In the genomic region with DNA sequence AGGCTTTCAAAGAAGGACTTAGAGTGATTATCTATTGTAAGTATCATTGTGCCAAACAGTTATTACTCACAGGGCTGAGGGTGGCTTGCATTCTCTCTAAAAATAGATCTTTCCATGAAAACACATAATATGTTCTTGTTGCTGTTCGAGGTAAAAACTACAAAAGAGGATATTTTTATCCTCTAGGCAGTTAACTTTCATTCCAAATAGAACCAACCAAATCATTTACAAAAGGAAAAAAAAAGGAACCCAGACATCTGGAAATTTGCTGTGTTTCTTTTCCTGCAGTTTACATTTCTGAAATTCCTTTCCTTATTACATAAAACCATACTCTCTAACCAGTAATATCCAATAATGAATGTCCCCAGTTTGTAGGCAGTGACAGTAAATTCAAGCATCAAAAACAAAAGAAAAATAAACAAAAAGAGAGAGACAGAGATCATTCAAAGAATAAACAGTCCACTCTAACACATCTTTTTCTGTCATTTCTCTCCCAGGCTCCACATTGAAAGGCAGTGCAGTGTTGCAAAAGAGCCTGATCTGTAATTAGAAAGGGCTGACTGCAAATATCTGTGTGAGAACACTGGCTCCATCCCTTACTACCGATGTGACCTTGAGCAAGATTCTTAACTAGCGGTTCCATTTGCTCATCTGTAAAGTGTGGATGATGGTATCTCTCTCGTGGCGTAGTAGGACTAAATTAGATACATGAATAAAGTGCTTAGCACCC, we compare ENCODE assay signal across 8 cellular contexts. TPM values are rescaled to one million over a fixed set of nuclear protein-coding genes. Genes with fewer than 3 reads are reported as not detected.
DNase-seq lines count a peak whose midpoint lies in the region; ATAC-seq lines count a peak whose summit lies in the region.

No MANE protein-coding gene starts in this region.

- peak overlapping the region; percentile 7 for H3K4me3 ChIP-seq in skeletal muscle satellite cell (ENCODE audit: low read length)

- H3K27me3 ChIP-seq in skeletal muscle satellite cell (ENCODE audit: control insufficient read depth, insufficient read depth, low read length): peaks cover 4% of the 10 kb centered on the region

- DNase-seq in fibroblast of gingiva (ENCODE audit: low read depth) (peak; percentile 78), SKM-1 (lab: John Stamatoyannopoulos, UW; ENCODE audit: unreplicated experiment) (no peak), A172 (ENCODE audit: low spot score) (no peak), DMS114 treated with DMSO at 0.1 percent for 48 hours (lab: John Stamatoyannopoulos, UW; ENCODE audit: unreplicated experiment) (no peak)
- no peak for DNase-seq in activated T-cell treated with anti-CD3 and anti-CD28 coated beads, Interleukin-2, amount 50 U/mL, for 1 hour

- peak overlapping the region; percentile 67 for H3K4me2 ChIP-seq in skeletal muscle satellite cell (ENCODE audit: low read length)

- peak; percentile 21 for ATAC-seq in GM21381 (IDR thresholded peaks at IDR 0.05; ENCODE audit: unreplicated experiment)
- peak; percentile 24 for ATAC-seq in HG03571 (IDR thresholded peaks at IDR 0.05; ENCODE audit: unreplicated experiment)

- no peaks in the 10 kb centered on the region for H3K36me3 ChIP-seq in skeletal muscle satellite cell (ENCODE audit: insufficient read depth, low read length)

- H3K9me3 ChIP-seq in skeletal muscle satellite cell (replicated peaks; ENCODE audit: low read length): no peaks in the 10 kb centered on the region

- peak overlapping the region; percentile 45 for H3K9ac ChIP-seq in skeletal muscle satellite cell (ENCODE audit: low read depth, low read length)

- peaks cover 17% of the 10 kb centered on the region for H3K4me1 ChIP-seq in skeletal muscle satellite cell (ENCODE audit: control insufficient read depth, insufficient read depth, low read length)

RNA-seq across cellular contexts. Expression of a gene that starts 27.1 kb away (rescaled TPM):
- total RNA-seq in skeletal muscle satellite cell (2012; rRNA removed): 0.44 and 1.0 TPM in 2 replicates
- total RNA-seq in A172 (2014; rRNA removed; shearing (Covaris generic)): 0.10 TPM in 1 of 2 replicates, not detected in the other
